6 cellular contexts compared by ENCODE assay signal in genomic region chr2:8977758-8978157, GRCh38.
"Had no signal": no experiment of that assay in that cellular context is flagged by ENCODE, and none has a peak within 500 bp of the region (broad histone marks: within the 10 kb centered on the region; RNA-seq: fewer than 3 reads in every experiment).

No MANE protein-coding gene starts in this region.

- H3K9ac ChIP-seq: GM23248 had no signal

- ATAC-seq: HepG2 had no signal

- H3K27ac ChIP-seq: GM23248, HL-60 had no signal

- DNase-seq: GM23248, H9, HCEC 1CT, KBM-7 had no signal

- H2AFZ ChIP-seq: GM23248 had no signal

- H3K4me3 ChIP-seq: GM23248 had no signal
